ENCODE assay signal across 14 cellular contexts in the genomic region with DNA sequence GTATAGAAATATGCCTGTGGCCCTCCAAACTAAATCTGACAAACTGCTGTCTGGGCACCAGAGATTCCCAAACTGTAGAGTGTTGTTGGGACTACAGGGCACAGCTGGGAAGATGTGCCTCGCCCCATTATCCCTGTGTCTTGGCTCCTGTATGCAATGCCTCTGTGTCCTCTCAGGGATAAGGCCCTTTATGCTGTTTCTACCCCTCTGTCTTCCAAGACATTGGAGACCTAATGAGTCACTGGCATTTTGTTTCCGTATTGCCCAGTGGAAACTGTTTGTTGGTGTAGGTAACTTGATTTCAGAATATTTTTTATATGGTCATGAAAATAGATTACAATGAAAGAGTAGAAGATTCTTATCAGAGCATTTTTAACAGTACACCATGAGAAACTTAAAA.
"Had no signal": no experiment of that assay in that cellular context is flagged by ENCODE, and none has a peak within 500 bp of the region (broad histone marks: within the 10 kb centered on the region; RNA-seq: fewer than 3 reads in every experiment).

No MANE protein-coding gene starts in this region.

- H3K27me3 Mint-ChIP-seq: activated CD4-positive, alpha-beta T cell treated with anti-CD3 and anti-CD28 coated beads, Interleukin-2, amount 10 ng/mL, durations not matched to agents 24 days and 14 days had no signal

- H3K4me1 Mint-ChIP-seq: activated B cell treated with CpG ODN at 0.5 μM for 24 hours; activated CD4-positive, alpha-beta T cell treated with anti-CD3 and anti-CD28 coated beads, Interleukin-2, amount 10 ng/mL, durations not matched to agents 24 days and 14 days; activated naive CD8-positive, alpha-beta T cell treated with anti-CD3 and anti-CD28 coated beads for 36 hours; stimulated activated memory B cell treated with anti-CD40 and anti-IgM and Interleukin-4, amounts not matched to agents 10 μg/mL and 1 μg/mL and 100 μg/mL, for 72 hours had no signal

- H3K4me3 Mint-ChIP-seq: activated B cell treated with CpG ODN at 0.5 μM for 24 hours; activated CD4-positive, alpha-beta T cell treated with anti-CD3 and anti-CD28 coated beads, Interleukin-2, amount 10 ng/mL, durations not matched to agents 24 days and 14 days; activated naive CD8-positive, alpha-beta T cell treated with anti-CD3 and anti-CD28 coated beads for 36 hours; immature natural killer cell; stimulated activated memory B cell treated with anti-CD40 and anti-IgM and Interleukin-4, amounts not matched to agents 10 μg/mL and 1 μg/mL and 100 μg/mL, for 72 hours had no signal

- H2AFZ ChIP-seq: parathyroid adenoma had no signal

- H3K36me3 ChIP-seq: gastrocnemius medialis, uterus had no signal

- H3K4me1 ChIP-seq: gastrocnemius medialis, heart left ventricle, parathyroid adenoma, uterus had no signal

- H3K9ac ChIP-seq: parathyroid adenoma had no signal

- H3K79me2 ChIP-seq: parathyroid adenoma had no signal

- H3K36me3 Mint-ChIP-seq: activated naive CD8-positive, alpha-beta T cell treated with anti-CD3 and anti-CD28 coated beads for 36 hours; immature natural killer cell; stimulated activated memory B cell treated with anti-CD40 and anti-IgM and Interleukin-4, amounts not matched to agents 10 μg/mL and 1 μg/mL and 100 μg/mL, for 72 hours had no signal

- H3K9me3 Mint-ChIP-seq: activated B cell treated with CpG ODN at 0.5 μM for 24 hours; activated CD4-positive, alpha-beta T cell treated with anti-CD3 and anti-CD28 coated beads, Interleukin-2, amount 10 ng/mL, durations not matched to agents 24 days and 14 days; activated naive CD8-positive, alpha-beta T cell treated with anti-CD3 and anti-CD28 coated beads for 36 hours; immature natural killer cell; stimulated activated memory B cell treated with anti-CD40 and anti-IgM and Interleukin-4, amounts not matched to agents 10 μg/mL and 1 μg/mL and 100 μg/mL, for 72 hours had no signal

- H3K27ac ChIP-seq: gastrocnemius medialis, heart left ventricle, parathyroid adenoma, uterus had no signal

- ATAC-seq: gastrocnemius medialis; heart left ventricle; stimulated activated memory B cell treated with anti-CD40 and anti-IgM and Interleukin-4, amounts not matched to agents 10 μg/mL and 1 μg/mL and 100 μg/mL, for 72 hours had no signal

- H3K27ac Mint-ChIP-seq: activated B cell treated with CpG ODN at 0.5 μM for 24 hours; activated CD4-positive, alpha-beta T cell treated with anti-CD3 and anti-CD28 coated beads, Interleukin-2, amount 10 ng/mL, durations not matched to agents 24 days and 14 days; activated naive CD8-positive, alpha-beta T cell treated with anti-CD3 and anti-CD28 coated beads for 36 hours; immature natural killer cell; stimulated activated memory B cell treated with anti-CD40 and anti-IgM and Interleukin-4, amounts not matched to agents 10 μg/mL and 1 μg/mL and 100 μg/mL, for 72 hours had no signal

- H3K4me3 ChIP-seq: gastrocnemius medialis, heart left ventricle, uterus had no signal

- H3K27me3 ChIP-seq: gastrocnemius medialis, heart left ventricle, uterus had no signal

- DNase-seq: activated B cell treated with CpG ODN at 0.5 μM for 24 hours; activated CD4-positive, alpha-beta T cell treated with anti-CD3 and anti-CD28 coated beads, Interleukin-2, amount 10 ng/mL, durations not matched to agents 24 days and 14 days; activated gamma-delta T cell treated with Interleukin-2 at 50 U/mL for 16 hours; activated naive CD8-positive, alpha-beta T cell treated with anti-CD3 and anti-CD28 coated beads for 36 hours; anterior cingulate cortex; gastrocnemius medialis; heart left ventricle; immature natural killer cell; midbrain; stimulated activated CD4-positive, alpha-beta T cell treated with anti-CD3 and anti-CD28 coated beads, Interleukin-2, amount 100 ng/mL, for 48 hours; SW 1271; uterus had no signal

- H3K9me3 ChIP-seq: gastrocnemius medialis, heart left ventricle, uterus had no signal
